Comparison of ENCODE assay signal across 8 cellular contexts in genomic region chr10:63132651-63133055, GRCh38. TPM values are rescaled to one million over a fixed set of nuclear protein-coding genes. Genes with fewer than 3 reads are reported as not detected.
DNase-seq lines count a peak whose midpoint lies in the region; ATAC-seq and TF ChIP-seq lines count a peak whose summit lies in the region.

No MANE protein-coding gene starts in this region.

- DNase-seq in heart left ventricle (no peak), left cardiac atrium (no peak), body of pancreas (no peak), mesothelial cell of epicardium (ENCODE audit: low spot score in 2 of 2, unreplicated experiment in 2 of 2) (no peak), uterus (no peak), NCI-H524 treated with DMSO at 0.1 percent for 48 hours (lab: John Stamatoyannopoulos, UW) (no peak), NCI-H1092 treated with DMSO at 0.1 percent for 48 hours (lab: John Stamatoyannopoulos, UW) (no peak), kidney tubule cell (ENCODE audit: low spot score) (no peak)

- TF ChIP-seq CTCF in heart left ventricle (IDR thresholded peaks at IDR 0.05) (peak in 1 of 12 donors; percentile 5), body of pancreas (IDR thresholded peaks at IDR 0.05) (no peak), mesothelial cell of epicardium (IDR thresholded peaks at IDR 0.05; ENCODE audit: unreplicated experiment) (no peak), uterus (IDR thresholded peaks at IDR 0.05) (no peak)

- H3K27ac Mint-ChIP-seq in mesothelial cell of epicardium = peak overlapping the region; percentile 95

- H3K9me3 ChIP-seq in heart left ventricle = no peaks in the 10 kb centered on the region
- H3K9me3 ChIP-seq in body of pancreas = no peaks in the 10 kb centered on the region
- H3K9me3 ChIP-seq in uterus = no peaks in the 10 kb centered on the region

- H3K4me1 ChIP-seq in heart left ventricle = peaks cover 5 to 40% (median 23%) of the 10 kb centered on the region in 12 donors
- H3K4me1 ChIP-seq in body of pancreas = peaks cover 28% of the 10 kb centered on the region
- H3K4me1 ChIP-seq in uterus = peaks cover 0 to 11% of the 10 kb centered on the region in 2 donors

- ATAC-seq in heart left ventricle (peak in 3 of 4 donors; percentile 1 to 10 (median 3)), left cardiac atrium (no peak), body of pancreas (no peak)

- intact Hi-C loops in heart left ventricle (cut with DNase I) (loop anchor here in 5 of 10 donors (1.0 to 10.0 kb wide), 2 partner anchors 16 to 318 kb away; partner anchors contain the start of gene EGR2 (in 5 of the 5)), left cardiac atrium (cut with DNase I) (loop anchor here in 1 of 2 donors (10.0 kb wide), 1 partner anchor 138 kb away; no protein-coding TSS in a partner anchor), body of pancreas (cut with DNase I) (loop anchor here (10.0 kb wide), 1 partner anchor 318 kb away; the partner anchor contains the start of gene EGR2), uterus (cut with DNase I; ENCODE audit: low total_unique reads) (no loop called here)

- peaks cover 3% of the 10 kb centered on the region for H3K36me3 Mint-ChIP-seq in mesothelial cell of epicardium

- 55 to 65% (median 59%) methylated on average over 6 of the region's 6 CpGs for WGBS in heart left ventricle, 4 donors
- 40 to 43% methylated on average over 6 of the region's 6 CpGs for WGBS in body of pancreas, 2 donors

- no peaks in the 10 kb centered on the region for H3K27me3 Mint-ChIP-seq in mesothelial cell of epicardium (ENCODE audit: low read depth)

- no peaks in the 10 kb centered on the region for H3K36me3 ChIP-seq in heart left ventricle
- no peaks in the 10 kb centered on the region for H3K36me3 ChIP-seq in body of pancreas (replicated peaks in 1 of 2; ENCODE audit: insufficient read depth in 1 of 2, low read depth in 2 of 2)
- no peaks in the 10 kb centered on the region for H3K36me3 ChIP-seq in uterus

- peaks cover 23% of the 10 kb centered on the region for H3K9me3 Mint-ChIP-seq in mesothelial cell of epicardium

- peak overlapping the region in 10 of 12 donors; percentile 81 to 100 (median 94) for H3K4me3 ChIP-seq in heart left ventricle
- no peak overlapping the region for H3K4me3 ChIP-seq in body of pancreas
- H3K4me3 ChIP-seq in uterus = peak overlapping the region; percentile 88 to 93

- H3K4me3 Mint-ChIP-seq in mesothelial cell of epicardium = peak overlapping the region; percentile 87

- H3K27ac ChIP-seq in heart left ventricle (peak overlapping the region; percentile 78 to 99 (median 92)), body of pancreas (peak overlapping the region; percentile 84 to 96 (median 90)), uterus (peak overlapping the region; percentile 85 to 87)

- TF ChIP-seq POLR2A in heart left ventricle (IDR thresholded peaks at IDR 0.05) = no peak
- no peak for TF ChIP-seq POLR2A in body of pancreas (IDR thresholded peaks at IDR 0.05)
- no peak for TF ChIP-seq POLR2A in uterus (IDR thresholded peaks at IDR 0.05)

- H3K27me3 ChIP-seq in heart left ventricle (no peaks in the 10 kb centered on the region), body of pancreas (no peaks in the 10 kb centered on the region), uterus (no peaks in the 10 kb centered on the region)

- H3K4me1 Mint-ChIP-seq in mesothelial cell of epicardium = peaks cover 13% of the 10 kb centered on the region

RNA-seq across cellular contexts. Expression of gene NRBF2, which starts 0.5 kb away (rescaled TPM):
- total RNA-seq in heart left ventricle (10 to 100 TPM in 6 of 9 donors, 1 to 10 TPM in 3; 7.4 to 18.3 (median 10.7) TPM), left cardiac atrium (10 to 100 TPM; 12.7 to 18.7 TPM), body of pancreas (1 to 10 TPM; 7.5 to 9.2 TPM), mesothelial cell of epicardium (18.2 to 19.1 TPM (median 18.3 TPM) in 3 replicates), uterus (10 to 100 TPM in 3 of 4 donors, 1 to 10 TPM in 1; 4.1 to 20.7 (median 17.0) TPM)
- 10 to 100 TPM in 1 of 2 donors, 1 to 10 TPM in 1; 2.7 to 15.2 TPM for polyA plus RNA-seq in heart left ventricle

Comparison
In these comparisons a context has a peak if more than half of its experiments do, and no peak if none do; other contexts are left out.
1. ATAC-seq: peak in heart left ventricle (3 of 4); none in left cardiac atrium (0 of 2) and body of pancreas (single experiment).
2. H3K4me3 ChIP-seq: peak in heart left ventricle (10 of 12) and uterus (2 of 2); none in body of pancreas (0 of 2).
3. Peak in every context shown above with its lines, with median percentiles within 50 percentile points of each other: H3K27ac ChIP-seq.